In the genomic region with DNA sequence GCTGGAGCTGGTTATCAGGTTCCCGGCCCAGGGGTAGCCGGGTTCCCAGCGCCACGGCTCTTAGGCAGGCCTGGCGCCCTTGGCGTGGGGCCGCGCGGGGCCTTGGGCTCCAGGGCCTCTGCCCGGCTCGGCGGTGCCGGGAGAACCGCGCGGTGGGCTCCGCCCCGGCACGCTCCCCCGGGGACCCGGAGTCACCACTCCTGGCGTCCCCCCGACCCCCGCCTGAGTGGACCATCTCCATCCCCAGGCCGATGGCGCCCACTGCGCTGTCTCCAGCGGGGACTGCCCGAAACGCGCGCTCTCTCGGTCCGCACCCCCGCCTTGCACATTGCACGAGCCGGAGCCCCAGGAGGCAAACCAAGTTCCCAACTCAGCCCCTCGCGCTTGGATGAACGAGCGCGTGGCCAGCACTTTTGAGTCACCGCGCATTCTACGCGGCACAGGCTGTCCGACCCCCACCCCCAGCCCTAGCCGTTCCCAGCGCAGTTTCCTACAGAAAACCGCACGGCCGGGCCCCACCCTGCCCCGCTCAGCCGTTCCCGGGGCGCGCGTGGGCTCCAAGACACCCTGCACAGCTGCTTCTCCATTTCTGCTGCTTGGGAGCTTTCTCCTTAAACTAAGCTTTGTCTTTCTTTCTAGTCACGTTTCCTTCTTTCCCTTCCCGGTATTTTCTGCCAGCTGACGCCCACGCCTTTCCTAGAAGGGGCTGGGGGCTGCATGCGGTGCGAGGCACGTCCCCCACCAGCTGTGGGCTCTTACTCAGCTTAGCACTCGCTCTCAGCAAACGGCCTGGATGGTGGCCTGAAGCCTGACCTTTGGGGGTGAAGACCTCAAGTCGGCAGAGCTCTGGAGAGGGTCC, we compare ENCODE assay signal across 1 cellular context.
TF ChIP-seq lines count a peak whose summit lies in the region.

No MANE protein-coding gene starts in this region.

TF ChIP-seq in GM12878, 131 proteins besides CTCF, POLR2A, EP300 and RAD21 (continued from another document and continues in another):
- TF ChIP-seq, protein P1, sequence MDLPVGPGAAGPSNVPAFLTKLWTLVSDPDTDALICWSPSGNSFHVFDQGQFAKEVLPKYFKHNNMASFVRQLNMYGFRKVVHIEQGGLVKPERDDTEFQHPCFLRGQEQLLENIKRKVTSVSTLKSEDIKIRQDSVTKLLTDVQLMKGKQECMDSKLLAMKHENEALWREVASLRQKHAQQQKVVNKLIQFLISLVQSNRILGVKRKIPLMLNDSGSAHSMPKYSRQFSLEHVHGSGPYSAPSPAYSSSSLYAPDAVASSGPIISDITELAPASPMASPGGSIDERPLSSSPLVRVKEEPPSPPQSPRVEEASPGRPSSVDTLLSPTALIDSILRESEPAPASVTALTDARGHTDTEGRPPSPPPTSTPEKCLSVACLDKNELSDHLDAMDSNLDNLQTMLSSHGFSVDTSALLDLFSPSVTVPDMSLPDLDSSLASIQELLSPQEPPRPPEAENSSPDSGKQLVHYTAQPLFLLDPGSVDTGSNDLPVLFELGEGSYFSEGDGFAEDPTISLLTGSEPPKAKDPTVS (IDR thresholded peaks at IDR 0.05; ENCODE audit: low read depth, low read length) = no peak
- TF ChIP-seq, protein P2, sequence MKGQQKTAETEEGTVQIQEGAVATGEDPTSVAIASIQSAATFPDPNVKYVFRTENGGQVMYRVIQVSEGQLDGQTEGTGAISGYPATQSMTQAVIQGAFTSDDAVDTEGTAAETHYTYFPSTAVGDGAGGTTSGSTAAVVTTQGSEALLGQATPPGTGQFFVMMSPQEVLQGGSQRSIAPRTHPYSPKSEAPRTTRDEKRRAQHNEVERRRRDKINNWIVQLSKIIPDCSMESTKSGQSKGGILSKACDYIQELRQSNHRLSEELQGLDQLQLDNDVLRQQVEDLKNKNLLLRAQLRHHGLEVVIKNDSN (IDR thresholded peaks at IDR 0.05; ENCODE audit: borderline replicate concordance, extremely low read length, insufficient read depth, low read depth, low read length) = no peak
- TF ChIP-seq, protein P3, sequence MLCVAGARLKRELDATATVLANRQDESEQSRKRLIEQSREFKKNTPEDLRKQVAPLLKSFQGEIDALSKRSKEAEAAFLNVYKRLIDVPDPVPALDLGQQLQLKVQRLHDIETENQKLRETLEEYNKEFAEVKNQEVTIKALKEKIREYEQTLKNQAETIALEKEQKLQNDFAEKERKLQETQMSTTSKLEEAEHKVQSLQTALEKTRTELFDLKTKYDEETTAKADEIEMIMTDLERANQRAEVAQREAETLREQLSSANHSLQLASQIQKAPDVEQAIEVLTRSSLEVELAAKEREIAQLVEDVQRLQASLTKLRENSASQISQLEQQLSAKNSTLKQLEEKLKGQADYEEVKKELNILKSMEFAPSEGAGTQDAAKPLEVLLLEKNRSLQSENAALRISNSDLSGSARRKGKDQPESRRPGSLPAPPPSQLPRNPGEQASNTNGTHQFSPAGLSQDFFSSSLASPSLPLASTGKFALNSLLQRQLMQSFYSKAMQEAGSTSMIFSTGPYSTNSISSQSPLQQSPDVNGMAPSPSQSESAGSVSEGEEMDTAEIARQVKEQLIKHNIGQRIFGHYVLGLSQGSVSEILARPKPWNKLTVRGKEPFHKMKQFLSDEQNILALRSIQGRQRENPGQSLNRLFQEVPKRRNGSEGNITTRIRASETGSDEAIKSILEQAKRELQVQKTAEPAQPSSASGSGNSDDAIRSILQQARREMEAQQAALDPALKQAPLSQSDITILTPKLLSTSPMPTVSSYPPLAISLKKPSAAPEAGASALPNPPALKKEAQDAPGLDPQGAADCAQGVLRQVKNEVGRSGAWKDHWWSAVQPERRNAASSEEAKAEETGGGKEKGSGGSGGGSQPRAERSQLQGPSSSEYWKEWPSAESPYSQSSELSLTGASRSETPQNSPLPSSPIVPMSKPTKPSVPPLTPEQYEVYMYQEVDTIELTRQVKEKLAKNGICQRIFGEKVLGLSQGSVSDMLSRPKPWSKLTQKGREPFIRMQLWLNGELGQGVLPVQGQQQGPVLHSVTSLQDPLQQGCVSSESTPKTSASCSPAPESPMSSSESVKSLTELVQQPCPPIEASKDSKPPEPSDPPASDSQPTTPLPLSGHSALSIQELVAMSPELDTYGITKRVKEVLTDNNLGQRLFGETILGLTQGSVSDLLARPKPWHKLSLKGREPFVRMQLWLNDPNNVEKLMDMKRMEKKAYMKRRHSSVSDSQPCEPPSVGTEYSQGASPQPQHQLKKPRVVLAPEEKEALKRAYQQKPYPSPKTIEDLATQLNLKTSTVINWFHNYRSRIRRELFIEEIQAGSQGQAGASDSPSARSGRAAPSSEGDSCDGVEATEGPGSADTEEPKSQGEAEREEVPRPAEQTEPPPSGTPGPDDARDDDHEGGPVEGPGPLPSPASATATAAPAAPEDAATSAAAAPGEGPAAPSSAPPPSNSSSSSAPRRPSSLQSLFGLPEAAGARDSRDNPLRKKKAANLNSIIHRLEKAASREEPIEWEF (IDR thresholded peaks at IDR 0.05; ENCODE audit: insufficient replicate concordance, low read depth, low read length) = no peak
- TF ChIP-seq, protein P4, sequence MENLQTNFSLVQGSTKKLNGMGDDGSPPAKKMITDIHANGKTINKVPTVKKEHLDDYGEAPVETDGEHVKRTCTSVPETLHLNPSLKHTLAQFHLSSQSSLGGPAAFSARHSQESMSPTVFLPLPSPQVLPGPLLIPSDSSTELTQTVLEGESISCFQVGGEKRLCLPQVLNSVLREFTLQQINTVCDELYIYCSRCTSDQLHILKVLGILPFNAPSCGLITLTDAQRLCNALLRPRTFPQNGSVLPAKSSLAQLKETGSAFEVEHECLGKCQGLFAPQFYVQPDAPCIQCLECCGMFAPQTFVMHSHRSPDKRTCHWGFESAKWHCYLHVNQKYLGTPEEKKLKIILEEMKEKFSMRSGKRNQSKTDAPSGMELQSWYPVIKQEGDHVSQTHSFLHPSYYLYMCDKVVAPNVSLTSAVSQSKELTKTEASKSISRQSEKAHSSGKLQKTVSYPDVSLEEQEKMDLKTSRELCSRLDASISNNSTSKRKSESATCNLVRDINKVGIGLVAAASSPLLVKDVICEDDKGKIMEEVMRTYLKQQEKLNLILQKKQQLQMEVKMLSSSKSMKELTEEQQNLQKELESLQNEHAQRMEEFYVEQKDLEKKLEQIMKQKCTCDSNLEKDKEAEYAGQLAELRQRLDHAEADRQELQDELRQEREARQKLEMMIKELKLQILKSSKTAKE (IDR thresholded peaks at IDR 0.05; ENCODE audit: low read depth, poor library complexity, severe bottlenecking) = no peak
- TF ChIP-seq ZZZ3 (IDR thresholded peaks at IDR 0.05; ENCODE audit: control insufficient read depth, insufficient read length, low read depth) (no peak), RUNX3 (IDR thresholded peaks at IDR 0.05; ENCODE audit: low read length) (peak; percentile 16), MYB (IDR thresholded peaks at IDR 0.05; ENCODE audit: borderline replicate concordance, low read depth, low read length) (no peak), MTA3 (IDR thresholded peaks at IDR 0.05; ENCODE audit: borderline replicate concordance, low read length) (no peak), POLR2AphosphoS2 (IDR thresholded peaks at IDR 0.05; ENCODE audit: low read depth, low read length) (no peak; the same call in 1 of the 2 replicates), CHD2 (IDR thresholded peaks at IDR 0.05; ENCODE audit: borderline replicate concordance, low read depth, low read length) (no peak), ZBED1 (IDR thresholded peaks at IDR 0.05; ENCODE audit: borderline replicate concordance) (no peak), PAX5 (IDR thresholded peaks at IDR 0.05; ENCODE audit: borderline replicate concordance, low read depth, low read length) (peak; percentile 31; the same call in 1 of the 2 replicates), DPF2 (IDR thresholded peaks at IDR 0.05) (peak; percentile 44), JUND (IDR thresholded peaks at IDR 0.05; ENCODE audit: low read depth, low read length) (peak; percentile 86; the same call in 1 of the 2 replicates), HCFC1 (IDR thresholded peaks at IDR 0.05; ENCODE audit: low read length) (no peak), NBN (IDR thresholded peaks at IDR 0.05) (0 out of 2 replicates have a peak, but pooled peaks have one; percentile 21), RBBP5 (conservative IDR thresholded peaks at IDR 0.05) (no peak), CHD4 (IDR thresholded peaks at IDR 0.05) (no peak), CBX3 (IDR thresholded peaks at IDR 0.05; ENCODE audit: borderline replicate concordance, low read depth) (no peak), CREM (IDR thresholded peaks at IDR 0.05; ENCODE audit: low read depth) (no peak), JUNB (IDR thresholded peaks at IDR 0.05) (no peak), CEBPB (IDR thresholded peaks at IDR 0.05; ENCODE audit: borderline replicate concordance in 1 of 2, low read depth in 2 of 2, low read length in 2 of 2) (no peak)
- TF ChIP-seq, protein P5, sequence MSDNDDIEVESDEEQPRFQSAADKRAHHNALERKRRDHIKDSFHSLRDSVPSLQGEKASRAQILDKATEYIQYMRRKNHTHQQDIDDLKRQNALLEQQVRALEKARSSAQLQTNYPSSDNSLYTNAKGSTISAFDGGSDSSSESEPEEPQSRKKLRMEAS (IDR thresholded peaks at IDR 0.05; ENCODE audit: low read depth, low read length) = no peak
- TF ChIP-seq, protein P6, sequence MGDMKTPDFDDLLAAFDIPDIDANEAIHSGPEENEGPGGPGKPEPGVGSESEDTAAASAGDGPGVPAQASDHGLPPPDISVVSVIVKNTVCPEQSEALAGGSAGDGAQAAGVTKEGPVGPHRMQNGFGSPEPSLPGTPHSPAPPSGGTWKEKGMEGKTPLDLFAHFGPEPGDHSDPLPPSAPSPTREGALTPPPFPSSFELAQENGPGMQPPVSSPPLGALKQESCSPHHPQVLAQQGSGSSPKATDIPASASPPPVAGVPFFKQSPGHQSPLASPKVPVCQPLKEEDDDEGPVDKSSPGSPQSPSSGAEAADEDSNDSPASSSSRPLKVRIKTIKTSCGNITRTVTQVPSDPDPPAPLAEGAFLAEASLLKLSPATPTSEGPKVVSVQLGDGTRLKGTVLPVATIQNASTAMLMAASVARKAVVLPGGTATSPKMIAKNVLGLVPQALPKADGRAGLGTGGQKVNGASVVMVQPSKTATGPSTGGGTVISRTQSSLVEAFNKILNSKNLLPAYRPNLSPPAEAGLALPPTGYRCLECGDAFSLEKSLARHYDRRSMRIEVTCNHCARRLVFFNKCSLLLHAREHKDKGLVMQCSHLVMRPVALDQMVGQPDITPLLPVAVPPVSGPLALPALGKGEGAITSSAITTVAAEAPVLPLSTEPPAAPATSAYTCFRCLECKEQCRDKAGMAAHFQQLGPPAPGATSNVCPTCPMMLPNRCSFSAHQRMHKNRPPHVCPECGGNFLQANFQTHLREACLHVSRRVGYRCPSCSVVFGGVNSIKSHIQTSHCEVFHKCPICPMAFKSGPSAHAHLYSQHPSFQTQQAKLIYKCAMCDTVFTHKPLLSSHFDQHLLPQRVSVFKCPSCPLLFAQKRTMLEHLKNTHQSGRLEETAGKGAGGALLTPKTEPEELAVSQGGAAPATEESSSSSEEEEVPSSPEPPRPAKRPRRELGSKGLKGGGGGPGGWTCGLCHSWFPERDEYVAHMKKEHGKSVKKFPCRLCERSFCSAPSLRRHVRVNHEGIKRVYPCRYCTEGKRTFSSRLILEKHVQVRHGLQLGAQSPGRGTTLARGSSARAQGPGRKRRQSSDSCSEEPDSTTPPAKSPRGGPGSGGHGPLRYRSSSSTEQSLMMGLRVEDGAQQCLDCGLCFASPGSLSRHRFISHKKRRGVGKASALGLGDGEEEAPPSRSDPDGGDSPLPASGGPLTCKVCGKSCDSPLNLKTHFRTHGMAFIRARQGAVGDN (IDR thresholded peaks at IDR 0.05) = no peak
- TF ChIP-seq, protein P7, sequence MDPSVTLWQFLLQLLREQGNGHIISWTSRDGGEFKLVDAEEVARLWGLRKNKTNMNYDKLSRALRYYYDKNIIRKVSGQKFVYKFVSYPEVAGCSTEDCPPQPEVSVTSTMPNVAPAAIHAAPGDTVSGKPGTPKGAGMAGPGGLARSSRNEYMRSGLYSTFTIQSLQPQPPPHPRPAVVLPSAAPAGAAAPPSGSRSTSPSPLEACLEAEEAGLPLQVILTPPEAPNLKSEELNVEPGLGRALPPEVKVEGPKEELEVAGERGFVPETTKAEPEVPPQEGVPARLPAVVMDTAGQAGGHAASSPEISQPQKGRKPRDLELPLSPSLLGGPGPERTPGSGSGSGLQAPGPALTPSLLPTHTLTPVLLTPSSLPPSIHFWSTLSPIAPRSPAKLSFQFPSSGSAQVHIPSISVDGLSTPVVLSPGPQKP (IDR thresholded peaks at IDR 0.05; ENCODE audit: low read depth, low read length) = no peak
- TF ChIP-seq, protein P8, sequence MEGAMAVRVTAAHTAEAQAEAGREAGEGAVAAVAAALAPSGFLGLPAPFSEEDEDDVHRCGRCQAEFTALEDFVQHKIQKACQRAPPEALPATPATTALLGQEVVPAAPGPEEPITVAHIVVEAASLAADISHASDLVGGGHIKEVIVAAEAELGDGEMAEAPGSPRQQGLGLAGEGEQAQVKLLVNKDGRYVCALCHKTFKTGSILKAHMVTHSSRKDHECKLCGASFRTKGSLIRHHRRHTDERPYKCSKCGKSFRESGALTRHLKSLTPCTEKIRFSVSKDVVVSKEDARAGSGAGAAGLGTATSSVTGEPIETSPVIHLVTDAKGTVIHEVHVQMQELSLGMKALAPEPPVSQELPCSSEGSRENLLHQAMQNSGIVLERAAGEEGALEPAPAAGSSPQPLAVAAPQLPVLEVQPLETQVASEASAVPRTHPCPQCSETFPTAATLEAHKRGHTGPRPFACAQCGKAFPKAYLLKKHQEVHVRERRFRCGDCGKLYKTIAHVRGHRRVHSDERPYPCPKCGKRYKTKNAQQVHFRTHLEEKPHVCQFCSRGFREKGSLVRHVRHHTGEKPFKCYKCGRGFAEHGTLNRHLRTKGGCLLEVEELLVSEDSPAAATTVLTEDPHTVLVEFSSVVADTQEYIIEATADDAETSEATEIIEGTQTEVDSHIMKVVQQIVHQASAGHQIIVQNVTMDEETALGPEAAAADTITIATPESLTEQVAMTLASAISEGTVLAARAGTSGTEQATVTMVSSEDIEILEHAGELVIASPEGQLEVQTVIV (IDR thresholded peaks at IDR 0.05; ENCODE audit: borderline replicate concordance, partially characterized antibody) = no peak
- TF ChIP-seq, protein P9, sequence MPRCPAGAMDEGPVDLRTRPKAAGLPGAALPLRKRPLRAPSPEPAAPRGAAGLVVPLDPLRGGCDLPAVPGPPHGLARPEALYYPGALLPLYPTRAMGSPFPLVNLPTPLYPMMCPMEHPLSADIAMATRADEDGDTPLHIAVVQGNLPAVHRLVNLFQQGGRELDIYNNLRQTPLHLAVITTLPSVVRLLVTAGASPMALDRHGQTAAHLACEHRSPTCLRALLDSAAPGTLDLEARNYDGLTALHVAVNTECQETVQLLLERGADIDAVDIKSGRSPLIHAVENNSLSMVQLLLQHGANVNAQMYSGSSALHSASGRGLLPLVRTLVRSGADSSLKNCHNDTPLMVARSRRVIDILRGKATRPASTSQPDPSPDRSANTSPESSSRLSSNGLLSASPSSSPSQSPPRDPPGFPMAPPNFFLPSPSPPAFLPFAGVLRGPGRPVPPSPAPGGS (IDR thresholded peaks at IDR 0.05; ENCODE audit: borderline replicate concordance, insufficient read depth, low read depth, low read length, poor library complexity, severe bottlenecking) = no peak
- TF ChIP-seq, protein P10, sequence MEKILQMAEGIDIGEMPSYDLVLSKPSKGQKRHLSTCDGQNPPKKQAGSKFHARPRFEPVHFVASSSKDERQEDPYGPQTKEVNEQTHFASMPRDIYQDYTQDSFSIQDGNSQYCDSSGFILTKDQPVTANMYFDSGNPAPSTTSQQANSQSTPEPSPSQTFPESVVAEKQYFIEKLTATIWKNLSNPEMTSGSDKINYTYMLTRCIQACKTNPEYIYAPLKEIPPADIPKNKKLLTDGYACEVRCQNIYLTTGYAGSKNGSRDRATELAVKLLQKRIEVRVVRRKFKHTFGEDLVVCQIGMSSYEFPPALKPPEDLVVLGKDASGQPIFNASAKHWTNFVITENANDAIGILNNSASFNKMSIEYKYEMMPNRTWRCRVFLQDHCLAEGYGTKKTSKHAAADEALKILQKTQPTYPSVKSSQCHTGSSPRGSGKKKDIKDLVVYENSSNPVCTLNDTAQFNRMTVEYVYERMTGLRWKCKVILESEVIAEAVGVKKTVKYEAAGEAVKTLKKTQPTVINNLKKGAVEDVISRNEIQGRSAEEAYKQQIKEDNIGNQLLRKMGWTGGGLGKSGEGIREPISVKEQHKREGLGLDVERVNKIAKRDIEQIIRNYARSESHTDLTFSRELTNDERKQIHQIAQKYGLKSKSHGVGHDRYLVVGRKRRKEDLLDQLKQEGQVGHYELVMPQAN (conservative IDR thresholded peaks at IDR 0.05) = peak; percentile 39; the same call in 1 of the 2 replicates
